Comparison of ENCODE assay signal across 17 cellular contexts in genomic region chr1:113053344-113054138, GRCh38. TPM values are rescaled to one million over a fixed set of nuclear protein-coding genes. Genes with fewer than 3 reads are reported as not detected.
DNase-seq lines count a peak whose midpoint lies in the region; ATAC-seq and TF ChIP-seq lines count a peak whose summit lies in the region.
"Had no signal": no experiment of that assay in that cellular context is flagged by ENCODE, and none has a peak within 500 bp of the region (broad histone marks: within the 10 kb centered on the region; RNA-seq: fewer than 3 reads in every experiment).

No MANE protein-coding gene starts in this region.

- CTCF ChIA-PET in activated CD4-positive, alpha-beta T cell treated with anti-CD3 and anti-CD28 coated beads, Interleukin-2, amount 10 ng/mL, durations not matched to agents 7 days and 5 days (lab: Charles Lee) = interaction anchor here (0.6 to 1.7 kb wide), 3 partner anchors 11 to 212 kb away, joined by 3 to 7 read pairs (median 3); partner anchors contain the start of gene LRIG2

- no peak overlapping the region for H3K4me3 Mint-ChIP-seq in activated CD4-positive, alpha-beta T cell treated with anti-CD3 and anti-CD28 coated beads, Interleukin-2, amount 10 ng/mL, durations not matched to agents 7 days and 5 days
- no peak overlapping the region for H3K4me3 Mint-ChIP-seq in effector memory CD8-positive, alpha-beta T cell

- POLR2A ChIA-PET in activated CD4-positive, alpha-beta T cell treated with anti-CD3 and anti-CD28 coated beads, Interleukin-2, amount 10 ng/mL, durations not matched to agents 7 days and 5 days (lab: Charles Lee) = no interaction called here

- H3K27ac ChIP-seq in transverse colon = peak overlapping the region; percentile 14 to 66 (median 56)
- H3K27ac ChIP-seq: BLaER1 treated with 17β-estradiol and CSF1 and Interleukin-3, amounts not matched to agents 10 nM and 100 nM had no signal

- no peak overlapping the region for H3K4me3 ChIP-seq in Loucy (ENCODE audit: low read length, poor library complexity, severe bottlenecking)
- no peak overlapping the region for H3K4me3 ChIP-seq in transverse colon
- H3K4me3 ChIP-seq: BLaER1 treated with 17β-estradiol and CSF1 and Interleukin-3, amounts not matched to agents 10 nM and 100 nM had no signal

- H3K27me3 ChIP-seq in Loucy (ENCODE audit: insufficient read depth, low read length, poor library complexity, severe bottlenecking) = no peaks in the 10 kb centered on the region
- no peaks in the 10 kb centered on the region for H3K27me3 ChIP-seq in transverse colon
- H3K27me3 ChIP-seq: BLaER1 treated with 17β-estradiol and CSF1 and Interleukin-3, amounts not matched to agents 10 nM and 100 nM had no signal

- 0 out of 2 replicates have a peak overlapping the region, but pooled peaks have one; percentile 33 for H2AFZ ChIP-seq in Loucy (ENCODE audit: low read length)

- no peaks in the 10 kb centered on the region for H3K36me3 Mint-ChIP-seq in activated CD4-positive, alpha-beta T cell treated with anti-CD3 and anti-CD28 coated beads, Interleukin-2, amount 10 ng/mL, durations not matched to agents 7 days and 5 days (ENCODE audit: low read depth)
- no peaks in the 10 kb centered on the region for H3K36me3 Mint-ChIP-seq in effector memory CD8-positive, alpha-beta T cell (ENCODE audit: insufficient read depth)

- no peaks in the 10 kb centered on the region for H3K4me1 ChIP-seq in Loucy (ENCODE audit: insufficient read depth, low read length, poor library complexity, severe bottlenecking)
- peaks cover 0 to 42% (median 22%) of the 10 kb centered on the region in 4 donors for H3K4me1 ChIP-seq in transverse colon

- no peak for ATAC-seq in effector memory CD8-positive, alpha-beta T cell (replicated peaks)

- TF ChIP-seq EP300 in transverse colon (IDR thresholded peaks at IDR 0.05; ENCODE audit: low read depth) = no peak

- no peak overlapping the region for H3K9ac ChIP-seq in Loucy (ENCODE audit: low read depth, low read length, poor library complexity, severe bottlenecking)
- H3K9ac ChIP-seq: BLaER1 treated with 17β-estradiol and CSF1 and Interleukin-3, amounts not matched to agents 10 nM and 100 nM had no signal

- no peak for TF ChIP-seq POLR2A in transverse colon (IDR thresholded peaks at IDR 0.05)

- H4K20me1 ChIP-seq in Loucy (ENCODE audit: insufficient read depth, low read length, poor library complexity, severe bottlenecking) = no peaks in the 10 kb centered on the region
- H4K20me1 ChIP-seq: BLaER1 treated with 17β-estradiol and CSF1 and Interleukin-3, amounts not matched to agents 10 nM and 100 nM had no signal

- no peaks in the 10 kb centered on the region for H3K79me2 ChIP-seq in Loucy (ENCODE audit: insufficient read depth, low read length)

- peak overlapping the region; percentile 58 for H3K27ac Mint-ChIP-seq in activated CD4-positive, alpha-beta T cell treated with anti-CD3 and anti-CD28 coated beads, Interleukin-2, amount 10 ng/mL, durations not matched to agents 7 days and 5 days
- H3K27ac Mint-ChIP-seq in effector memory CD8-positive, alpha-beta T cell = peak overlapping the region; percentile 19 to 74

- H3K27me3 Mint-ChIP-seq in activated CD4-positive, alpha-beta T cell treated with anti-CD3 and anti-CD28 coated beads, Interleukin-2, amount 10 ng/mL, durations not matched to agents 7 days and 5 days = no peaks in the 10 kb centered on the region
- no peaks in the 10 kb centered on the region for H3K27me3 Mint-ChIP-seq in effector memory CD8-positive, alpha-beta T cell

- intact Hi-C loops in transverse colon (cut with DNase I; ENCODE audit: low total_unique reads) = no loop called here

- H3K36me3 ChIP-seq in Loucy (ENCODE audit: insufficient read depth, low read length) (no peaks in the 10 kb centered on the region), transverse colon (no peaks in the 10 kb centered on the region)
- H3K36me3 ChIP-seq: BLaER1 treated with 17β-estradiol and CSF1 and Interleukin-3, amounts not matched to agents 10 nM and 100 nM had no signal

- no peaks in the 10 kb centered on the region for H3F3A ChIP-seq in Loucy (ENCODE audit: low read depth)

- in situ Hi-C loops in transverse colon (cut with MboI; ENCODE audit: low pct_ligation_motif_present in 1 of 4, low pct_unique_long_range_greater_than_20kb in 1 of 4, low sequenced_read_pairs in 3 of 4) = loop anchor here in 2 of 4 donors (10.0 to 25.0 kb wide), 2 partner anchors 329 to 341 kb away; partner anchors contain the start of genes PPM1J (in 1 of the 2) and RHOC (in 1 of the 2)

- no peak overlapping the region for H3K4me2 ChIP-seq in Loucy (ENCODE audit: low read depth, low read length, poor library complexity, severe bottlenecking)

- peaks cover 33% of the 10 kb centered on the region for H3K4me1 Mint-ChIP-seq in activated CD4-positive, alpha-beta T cell treated with anti-CD3 and anti-CD28 coated beads, Interleukin-2, amount 10 ng/mL, durations not matched to agents 7 days and 5 days
- H3K4me1 Mint-ChIP-seq in effector memory CD8-positive, alpha-beta T cell (ENCODE audit: low read depth in 2 of 2) = peaks cover 5 to 18% of the 10 kb centered on the region in 2 donors

- no peak for DNase-seq in activated CD4-positive, alpha-beta T cell treated with anti-CD3 and anti-CD28 coated beads, Interleukin-2, amount 10 ng/mL, durations not matched to agents 7 days and 5 days
- DNase-seq in activated CD4-positive, alpha-beta T cell treated with anti-CD3 and anti-CD28 coated beads for 1 hour = no peak
- DNase-seq in effector memory CD8-positive, alpha-beta T cell = no peak
- DNase-seq in transverse colon = no peak
- no peak for DNase-seq in SW 1271 (lab: John Stamatoyannopoulos, UW)
- no peak for DNase-seq in stimulated activated naive CD4-positive, alpha-beta T cell treated with Interleukin-2 at 50 U/mL for 16 hours (lab: John Stamatoyannopoulos, UW)
- DNase-seq in glomerular visceral epithelial cell (ENCODE audit: extremely low spot score) = no peak
- DNase-seq: GF-D8; MV-4-11; NCI-H1417; NCI-H187 treated with DMSO at 0.1 percent for 48 hours; NCI-H446; NCI-H69; NK-92 treated with Interleukin-12 subunit alpha and Interleukin-12 subunit beta, amount 100 ng/mL, for 24 hours; SHP77 treated with DMSO at 0.1 percent for 48 hours had no signal

- no peaks in the 10 kb centered on the region for H3K9me3 Mint-ChIP-seq in activated CD4-positive, alpha-beta T cell treated with anti-CD3 and anti-CD28 coated beads, Interleukin-2, amount 10 ng/mL, durations not matched to agents 7 days and 5 days
- H3K9me3 Mint-ChIP-seq in effector memory CD8-positive, alpha-beta T cell = no peaks in the 10 kb centered on the region

- 78 to 86% methylated on average over 8 to 12 of the region's 12 CpGs for WGBS in transverse colon (ENCODE audit: low coverage in 1 of 2), 2 donors

- H3K9me3 ChIP-seq in Loucy (ENCODE audit: insufficient read depth, low read depth, low read length) = no peaks in the 10 kb centered on the region
- H3K9me3 ChIP-seq in transverse colon = no peaks in the 10 kb centered on the region
- H3K9me3 ChIP-seq: BLaER1 treated with 17β-estradiol and CSF1 and Interleukin-3, amounts not matched to agents 10 nM and 100 nM had no signal

- TF ChIP-seq CTCF in Loucy (conservative IDR thresholded peaks at IDR 0.05; ENCODE audit: low read length) = no peak
- TF ChIP-seq CTCF in transverse colon (IDR thresholded peaks at IDR 0.05) = no peak

- H3K9me2 ChIP-seq in Loucy (replicated peaks; ENCODE audit: low read depth, low read length) = no peaks in the 10 kb centered on the region

RNA-seq across cellular contexts. Expression of gene LRIG2, which starts 19.5 kb away (rescaled TPM):
- 10 to 100 TPM; 13.0 to 13.8 TPM for total RNA-seq in activated CD4-positive, alpha-beta T cell treated with anti-CD3 and anti-CD28 coated beads, Interleukin-2, amount 10 ng/mL, durations not matched to agents 7 days and 5 days
- 10 to 100 TPM in 3 of 4 donors, 1 to 10 TPM in 1; 9.4 to 43.7 (median 27.2) TPM for total RNA-seq in transverse colon
